Comparison of ENCODE assay signal across 21 cellular contexts in the genomic region with DNA sequence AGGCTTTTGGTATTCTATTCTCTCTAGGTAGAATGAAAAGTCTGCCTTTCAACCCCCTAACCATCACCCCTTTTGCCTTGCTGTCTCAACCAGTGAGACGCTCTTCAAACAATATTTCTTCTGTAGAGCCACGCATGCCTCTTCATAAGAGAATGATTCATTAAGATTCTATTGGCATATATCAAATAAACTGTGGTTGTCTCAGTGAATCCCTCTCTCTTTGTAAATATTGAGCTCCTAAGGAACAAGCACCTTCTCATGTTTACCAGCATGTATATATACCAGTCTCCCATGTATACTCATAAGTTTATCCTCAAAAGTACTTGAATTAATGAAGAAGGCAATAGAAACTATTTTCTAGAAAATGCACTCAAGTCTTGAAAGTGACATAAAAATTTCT.
"Had no signal": no experiment of that assay in that cellular context is flagged by ENCODE, and none has a peak within 500 bp of the region (broad histone marks: within the 10 kb centered on the region; RNA-seq: fewer than 3 reads in every experiment).

No MANE protein-coding gene starts in this region.

- H3K27ac ChIP-seq: adrenal gland, PC-9, RWPE1, SK-N-MC had no signal

- H3K4me3 ChIP-seq: adrenal gland, PC-9, SK-N-MC had no signal

- H2AFZ ChIP-seq: PC-9 had no signal

- H3K4me1 ChIP-seq: adrenal gland had no signal

- H3K9me3 ChIP-seq: adrenal gland had no signal

- H3K36me3 ChIP-seq: adrenal gland had no signal

- ATAC-seq: activated CD4-positive, alpha-beta T cell treated with anti-CD3 and anti-CD28 coated beads for 36 hours; activated CD8-positive, alpha-beta T cell treated with anti-CD3 and anti-CD28 coated beads, Interleukin-2, amount 10 ng/mL, durations not matched to agents 7 days and 5 days; activated naive CD4-positive, alpha-beta T cell treated with anti-CD3 and anti-CD28 coated beads, Interleukin-2, amount 50 U/mL, for 72 hours had no signal

- H3K4me2 ChIP-seq: PC-9 had no signal

- DNase-seq: activated CD4-positive, alpha-beta T cell treated with anti-CD3 and anti-CD28 coated beads for 36 hours; activated CD4-positive, alpha-beta T cell treated with anti-CD3 and anti-CD28 coated beads, Interleukin-2, amount 10 ng/mL, durations not matched to agents 7 days and 5 days; activated CD4-positive, alpha-beta T cell treated with anti-CD3 and anti-CD28 coated beads, Interleukin-2, amount 50 U/mL, for 48 hours; activated CD8-positive, alpha-beta T cell treated with anti-CD3 and anti-CD28 coated beads, Interleukin-2, amount 10 ng/mL, durations not matched to agents 7 days and 5 days; activated gamma-delta T cell; activated naive CD4-positive, alpha-beta T cell treated with anti-CD3 and anti-CD28 coated beads for 36 hours; activated T-cell treated with anti-CD3 and anti-CD28 coated beads, Interleukin-2, amount 50 U/mL, for 24 hours; adrenal gland; central memory CD4-positive, alpha-beta T cell; Karpas-422; NCI-H1105; NCI-H1417 treated with DMSO at 0.1 percent for 48 hours; NCI-H187 treated with DMSO at 0.1 percent for 48 hours; NCI-H2081 treated with DMSO at 0.1 percent for 48 hours; NCI-H345; NCI-H524 treated with DMSO at 0.1 percent for 48 hours; PC-9; Right ventricle myocardium superior had no signal
